Comparison of ENCODE assay signal across 1 cellular context in the genomic region with DNA sequence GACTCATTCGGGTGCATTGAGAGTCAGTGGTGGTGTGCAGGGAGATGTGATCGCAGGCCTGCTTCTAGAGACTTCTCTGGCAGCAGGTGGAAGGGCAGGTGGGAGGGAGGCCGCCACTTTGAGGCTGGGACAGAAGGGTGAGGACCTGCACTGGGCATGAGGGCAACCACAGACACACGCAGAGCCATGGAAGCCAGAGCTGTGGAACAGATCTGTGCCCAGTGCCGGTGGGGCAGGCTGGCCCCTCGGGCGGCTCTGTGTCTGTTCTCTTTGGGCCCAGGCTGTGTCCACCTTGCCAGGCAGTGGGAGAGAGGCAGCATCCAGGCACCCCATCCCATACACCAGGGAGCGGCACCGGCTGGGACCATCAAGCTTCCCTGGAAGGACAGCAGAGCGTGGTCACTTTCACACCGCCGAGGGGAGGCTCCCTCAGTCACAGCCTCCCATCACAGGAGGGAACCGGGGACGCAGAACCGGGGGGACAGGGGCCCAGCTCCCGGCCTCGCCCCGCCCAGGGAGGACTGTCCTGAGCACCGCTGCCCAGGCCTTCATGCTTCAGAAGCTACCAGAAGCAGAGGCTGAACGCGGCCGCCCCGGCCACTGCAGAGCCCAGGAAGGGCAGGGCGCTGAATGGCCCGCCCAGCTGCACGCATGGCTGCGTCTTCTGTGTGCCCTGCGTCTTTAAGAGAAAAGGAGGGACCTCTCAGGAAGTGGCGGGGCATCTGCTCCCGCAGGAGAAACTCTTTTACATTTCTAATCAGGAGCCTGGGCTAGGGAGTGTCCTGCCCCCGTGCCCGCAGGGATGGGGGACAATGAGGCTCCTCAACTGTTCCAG.
TF ChIP-seq lines count a peak whose summit lies in the region.

No MANE protein-coding gene starts in this region.

TF ChIP-seq in H1, 55 proteins besides CTCF, POLR2A, EP300 and RAD21 (continued from another document):
- TF ChIP-seq, protein P1, sequence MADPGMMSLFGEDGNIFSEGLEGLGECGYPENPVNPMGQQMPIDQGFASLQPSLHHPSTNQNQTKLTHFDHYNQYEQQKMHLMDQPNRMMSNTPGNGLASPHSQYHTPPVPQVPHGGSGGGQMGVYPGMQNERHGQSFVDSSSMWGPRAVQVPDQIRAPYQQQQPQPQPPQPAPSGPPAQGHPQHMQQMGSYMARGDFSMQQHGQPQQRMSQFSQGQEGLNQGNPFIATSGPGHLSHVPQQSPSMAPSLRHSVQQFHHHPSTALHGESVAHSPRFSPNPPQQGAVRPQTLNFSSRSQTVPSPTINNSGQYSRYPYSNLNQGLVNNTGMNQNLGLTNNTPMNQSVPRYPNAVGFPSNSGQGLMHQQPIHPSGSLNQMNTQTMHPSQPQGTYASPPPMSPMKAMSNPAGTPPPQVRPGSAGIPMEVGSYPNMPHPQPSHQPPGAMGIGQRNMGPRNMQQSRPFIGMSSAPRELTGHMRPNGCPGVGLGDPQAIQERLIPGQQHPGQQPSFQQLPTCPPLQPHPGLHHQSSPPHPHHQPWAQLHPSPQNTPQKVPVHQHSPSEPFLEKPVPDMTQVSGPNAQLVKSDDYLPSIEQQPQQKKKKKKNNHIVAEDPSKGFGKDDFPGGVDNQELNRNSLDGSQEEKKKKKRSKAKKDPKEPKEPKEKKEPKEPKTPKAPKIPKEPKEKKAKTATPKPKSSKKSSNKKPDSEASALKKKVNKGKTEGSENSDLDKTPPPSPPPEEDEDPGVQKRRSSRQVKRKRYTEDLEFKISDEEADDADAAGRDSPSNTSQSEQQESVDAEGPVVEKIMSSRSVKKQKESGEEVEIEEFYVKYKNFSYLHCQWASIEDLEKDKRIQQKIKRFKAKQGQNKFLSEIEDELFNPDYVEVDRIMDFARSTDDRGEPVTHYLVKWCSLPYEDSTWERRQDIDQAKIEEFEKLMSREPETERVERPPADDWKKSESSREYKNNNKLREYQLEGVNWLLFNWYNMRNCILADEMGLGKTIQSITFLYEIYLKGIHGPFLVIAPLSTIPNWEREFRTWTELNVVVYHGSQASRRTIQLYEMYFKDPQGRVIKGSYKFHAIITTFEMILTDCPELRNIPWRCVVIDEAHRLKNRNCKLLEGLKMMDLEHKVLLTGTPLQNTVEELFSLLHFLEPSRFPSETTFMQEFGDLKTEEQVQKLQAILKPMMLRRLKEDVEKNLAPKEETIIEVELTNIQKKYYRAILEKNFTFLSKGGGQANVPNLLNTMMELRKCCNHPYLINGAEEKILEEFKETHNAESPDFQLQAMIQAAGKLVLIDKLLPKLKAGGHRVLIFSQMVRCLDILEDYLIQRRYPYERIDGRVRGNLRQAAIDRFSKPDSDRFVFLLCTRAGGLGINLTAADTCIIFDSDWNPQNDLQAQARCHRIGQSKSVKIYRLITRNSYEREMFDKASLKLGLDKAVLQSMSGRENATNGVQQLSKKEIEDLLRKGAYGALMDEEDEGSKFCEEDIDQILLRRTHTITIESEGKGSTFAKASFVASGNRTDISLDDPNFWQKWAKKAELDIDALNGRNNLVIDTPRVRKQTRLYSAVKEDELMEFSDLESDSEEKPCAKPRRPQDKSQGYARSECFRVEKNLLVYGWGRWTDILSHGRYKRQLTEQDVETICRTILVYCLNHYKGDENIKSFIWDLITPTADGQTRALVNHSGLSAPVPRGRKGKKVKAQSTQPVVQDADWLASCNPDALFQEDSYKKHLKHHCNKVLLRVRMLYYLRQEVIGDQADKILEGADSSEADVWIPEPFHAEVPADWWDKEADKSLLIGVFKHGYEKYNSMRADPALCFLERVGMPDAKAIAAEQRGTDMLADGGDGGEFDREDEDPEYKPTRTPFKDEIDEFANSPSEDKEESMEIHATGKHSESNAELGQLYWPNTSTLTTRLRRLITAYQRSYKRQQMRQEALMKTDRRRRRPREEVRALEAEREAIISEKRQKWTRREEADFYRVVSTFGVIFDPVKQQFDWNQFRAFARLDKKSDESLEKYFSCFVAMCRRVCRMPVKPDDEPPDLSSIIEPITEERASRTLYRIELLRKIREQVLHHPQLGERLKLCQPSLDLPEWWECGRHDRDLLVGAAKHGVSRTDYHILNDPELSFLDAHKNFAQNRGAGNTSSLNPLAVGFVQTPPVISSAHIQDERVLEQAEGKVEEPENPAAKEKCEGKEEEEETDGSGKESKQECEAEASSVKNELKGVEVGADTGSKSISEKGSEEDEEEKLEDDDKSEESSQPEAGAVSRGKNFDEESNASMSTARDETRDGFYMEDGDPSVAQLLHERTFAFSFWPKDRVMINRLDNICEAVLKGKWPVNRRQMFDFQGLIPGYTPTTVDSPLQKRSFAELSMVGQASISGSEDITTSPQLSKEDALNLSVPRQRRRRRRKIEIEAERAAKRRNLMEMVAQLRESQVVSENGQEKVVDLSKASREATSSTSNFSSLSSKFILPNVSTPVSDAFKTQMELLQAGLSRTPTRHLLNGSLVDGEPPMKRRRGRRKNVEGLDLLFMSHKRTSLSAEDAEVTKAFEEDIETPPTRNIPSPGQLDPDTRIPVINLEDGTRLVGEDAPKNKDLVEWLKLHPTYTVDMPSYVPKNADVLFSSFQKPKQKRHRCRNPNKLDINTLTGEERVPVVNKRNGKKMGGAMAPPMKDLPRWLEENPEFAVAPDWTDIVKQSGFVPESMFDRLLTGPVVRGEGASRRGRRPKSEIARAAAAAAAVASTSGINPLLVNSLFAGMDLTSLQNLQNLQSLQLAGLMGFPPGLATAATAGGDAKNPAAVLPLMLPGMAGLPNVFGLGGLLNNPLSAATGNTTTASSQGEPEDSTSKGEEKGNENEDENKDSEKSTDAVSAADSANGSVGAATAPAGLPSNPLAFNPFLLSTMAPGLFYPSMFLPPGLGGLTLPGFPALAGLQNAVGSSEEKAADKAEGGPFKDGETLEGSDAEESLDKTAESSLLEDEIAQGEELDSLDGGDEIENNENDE (IDR thresholded peaks at IDR 0.05; ENCODE audit: insufficient replicate concordance, low read length), result no peak
- TF ChIP-seq SAP30 (IDR thresholded peaks at IDR 0.05; ENCODE audit: insufficient read depth, insufficient replicate concordance, low read length) (no peak), CTBP2 (IDR thresholded peaks at IDR 0.05; ENCODE audit: borderline replicate concordance, insufficient read depth, insufficient read length, low read length) (no peak), RFX5 (IDR thresholded peaks at IDR 0.05; ENCODE audit: borderline replicate concordance, low read depth, low read length) (no peak), RXRA (IDR thresholded peaks at IDR 0.05; ENCODE audit: insufficient read depth, low read depth, low read length) (no peak), TBP (IDR thresholded peaks at IDR 0.05; ENCODE audit: low read depth, low read length) (no peak), POU5F1 (IDR thresholded peaks at IDR 0.05; ENCODE audit: low read depth, low read length) (no peak), CHD2 (IDR thresholded peaks at IDR 0.05; ENCODE audit: low read length) (no peak), SP2 (IDR thresholded peaks at IDR 0.05; ENCODE audit: low read length) (no peak), CBX5 (IDR thresholded peaks at IDR 0.05; ENCODE audit: low read depth, low read length) (no peak), BACH1 (IDR thresholded peaks at IDR 0.05; ENCODE audit: low read length) (no peak), SP1 (IDR thresholded peaks at IDR 0.05; ENCODE audit: low read depth, low read length) (no peak), SUZ12 (IDR thresholded peaks at IDR 0.05; ENCODE audit: low read length) (peak; percentile 33; the same call in 1 of the 2 replicates), SIRT6 (IDR thresholded peaks at IDR 0.05; ENCODE audit: low read length) (no peak)
- TF ChIP-seq, protein P2, sequence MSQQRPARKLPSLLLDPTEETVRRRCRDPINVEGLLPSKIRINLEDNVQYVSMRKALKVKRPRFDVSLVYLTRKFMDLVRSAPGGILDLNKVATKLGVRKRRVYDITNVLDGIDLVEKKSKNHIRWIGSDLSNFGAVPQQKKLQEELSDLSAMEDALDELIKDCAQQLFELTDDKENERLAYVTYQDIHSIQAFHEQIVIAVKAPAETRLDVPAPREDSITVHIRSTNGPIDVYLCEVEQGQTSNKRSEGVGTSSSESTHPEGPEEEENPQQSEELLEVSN (IDR thresholded peaks at IDR 0.05), result peak; percentile 70; the same call in 1 of the 2 replicates
- TF ChIP-seq, protein P3, sequence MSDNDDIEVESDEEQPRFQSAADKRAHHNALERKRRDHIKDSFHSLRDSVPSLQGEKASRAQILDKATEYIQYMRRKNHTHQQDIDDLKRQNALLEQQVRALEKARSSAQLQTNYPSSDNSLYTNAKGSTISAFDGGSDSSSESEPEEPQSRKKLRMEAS (IDR thresholded peaks at IDR 0.05), result peak; percentile 59
